20 cellular contexts compared by ENCODE assay signal in genomic region chr3:194811118-194811517, GRCh38.
"Had no signal": no experiment of that assay in that cellular context is flagged by ENCODE, and none has a peak within 500 bp of the region (broad histone marks: within the 10 kb centered on the region; RNA-seq: fewer than 3 reads in every experiment).

No MANE protein-coding gene starts in this region.

- ATAC-seq: foreskin keratinocyte; mucosa of descending colon; naive thymus-derived CD8-positive, alpha-beta T cell; sciatic nerve; stimulated activated naive B cell treated with anti-CD40 and anti-IgM and Interleukin-4, amounts not matched to agents 10 μg/mL and 1 μg/mL and 100 μg/mL, for 72 hours; stimulated activated naive CD8-positive, alpha-beta T cell treated with anti-CD3 and anti-CD28 coated beads, Interleukin-15, amount 100 ng/mL, for 72 hours; upper lobe of right lung had no signal

- H3K27me3 ChIP-seq: neutrophil, spleen, testis, tibial nerve, upper lobe of right lung, vagina had no signal

- H3K36me3 Mint-ChIP-seq: naive thymus-derived CD8-positive, alpha-beta T cell; stimulated activated naive B cell treated with anti-CD40 and anti-IgM and Interleukin-4, amounts not matched to agents 10 μg/mL and 1 μg/mL and 100 μg/mL, for 72 hours had no signal

- DNase-seq: effector CD4-positive, alpha-beta T cell; erythroblast; foreskin keratinocyte; hippocampal formation; kidney glomerular epithelial cell; mucosa of descending colon; naive thymus-derived CD8-positive, alpha-beta T cell; spleen; stimulated activated CD4-positive, alpha-beta T cell treated with anti-CD3 and anti-CD28 coated beads, Interleukin-15, amount 100 ng/mL, for 24 hours; stimulated activated CD4-positive, alpha-beta T cell treated with anti-CD3 and anti-CD28 coated beads, Interleukin-2, amount 100 ng/mL, for 24 hours; stimulated activated CD4-positive, alpha-beta T cell treated with anti-CD3 and anti-CD28 coated beads, Interleukin-4, amount 100 ng/mL, for 4 hours; stimulated activated naive B cell treated with anti-CD40 and anti-IgM and Interleukin-4, amounts not matched to agents 10 μg/mL and 1 μg/mL and 100 μg/mL, for 72 hours; stimulated activated naive CD8-positive, alpha-beta T cell treated with anti-CD3 and anti-CD28 coated beads, Interleukin-15, amount 100 ng/mL, for 72 hours; testis; upper lobe of right lung had no signal

- H3K9me3 ChIP-seq: mucosa of descending colon, neutrophil, spleen, testis, tibial nerve, upper lobe of right lung, vagina had no signal

- H3K27ac ChIP-seq: foreskin keratinocyte, neutrophil, spleen, testis, tibial nerve, upper lobe of right lung, vagina had no signal

- H3K4me1 Mint-ChIP-seq: stimulated activated naive CD8-positive, alpha-beta T cell treated with anti-CD3 and anti-CD28 coated beads, Interleukin-15, amount 100 ng/mL, for 72 hours had no signal

- H3K4me3 Mint-ChIP-seq: endodermal cell; naive thymus-derived CD8-positive, alpha-beta T cell; stimulated activated naive B cell treated with anti-CD40 and anti-IgM and Interleukin-4, amounts not matched to agents 10 μg/mL and 1 μg/mL and 100 μg/mL, for 72 hours; stimulated activated naive CD8-positive, alpha-beta T cell treated with anti-CD3 and anti-CD28 coated beads, Interleukin-15, amount 100 ng/mL, for 72 hours had no signal

- H3K36me3 ChIP-seq: neutrophil, spleen, tibial nerve, upper lobe of right lung, vagina had no signal

- H3K27ac Mint-ChIP-seq: endodermal cell; naive thymus-derived CD8-positive, alpha-beta T cell; stimulated activated naive B cell treated with anti-CD40 and anti-IgM and Interleukin-4, amounts not matched to agents 10 μg/mL and 1 μg/mL and 100 μg/mL, for 72 hours had no signal

- H3K4me1 ChIP-seq: spleen, testis, upper lobe of right lung, vagina had no signal

- H3K9me3 Mint-ChIP-seq: endodermal cell; naive thymus-derived CD8-positive, alpha-beta T cell; stimulated activated naive B cell treated with anti-CD40 and anti-IgM and Interleukin-4, amounts not matched to agents 10 μg/mL and 1 μg/mL and 100 μg/mL, for 72 hours; stimulated activated naive CD8-positive, alpha-beta T cell treated with anti-CD3 and anti-CD28 coated beads, Interleukin-15, amount 100 ng/mL, for 72 hours had no signal

- H3K4me3 ChIP-seq: mucosa of descending colon, spleen, testis, tibial nerve, upper lobe of right lung, vagina had no signal
